ENCODE assay signal across 9 cellular contexts in the genomic region with DNA sequence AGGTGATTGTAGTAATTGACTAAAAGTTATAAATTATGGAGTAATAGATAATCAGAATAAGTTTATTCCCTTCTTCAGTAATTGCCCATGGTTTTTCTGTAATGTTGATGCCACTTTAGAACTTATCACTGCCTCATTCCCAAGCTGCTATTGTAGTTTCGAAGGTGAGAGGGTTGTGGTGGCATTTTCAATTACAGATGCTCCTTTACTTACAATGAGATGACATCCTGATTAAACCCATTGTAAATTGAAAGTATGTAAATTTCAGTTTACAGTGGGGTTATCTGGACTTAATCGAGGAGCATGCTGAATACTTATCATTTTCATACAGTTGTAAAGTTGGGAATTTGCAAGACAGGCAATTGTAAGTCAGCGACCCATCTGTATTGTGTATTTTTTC. TPM values are rescaled to one million over a fixed set of nuclear protein-coding genes. Genes with fewer than 3 reads are reported as not detected.
A peak's percentile ranks its signal among the peaks of the same experiment; 100 is the strongest.
DNase-seq lines count a peak whose midpoint lies in the region; ATAC-seq, FAIRE-seq and TF ChIP-seq lines count a peak whose summit lies in the region.
"Had no signal": no experiment of that assay in that cellular context is flagged by ENCODE, and none has a peak within 500 bp of the region (broad histone marks: within the 10 kb centered on the region; RNA-seq: fewer than 3 reads in every experiment).

No MANE protein-coding gene starts in this region.

- peak overlapping the region; percentile 75 for H3K4me2 ChIP-seq in A549

- TF ChIP-seq CTCF in A549 (IDR thresholded peaks at IDR 0.05), result no peak
- no peak for TF ChIP-seq CTCF in HEK293 (tag by site-specific recombination; IDR thresholded peaks at IDR 0.05)
- no peak for TF ChIP-seq CTCF in brain (conservative IDR thresholded peaks at IDR 0.05)
- TF ChIP-seq CTCF in testis (IDR thresholded peaks at IDR 0.05), result no peak

- H3K9me3 ChIP-seq in A549, result no peaks in the 10 kb centered on the region
- no peaks in the 10 kb centered on the region for H3K9me3 ChIP-seq in HEK293 (ENCODE audit: control insufficient read depth, insufficient read depth, low read depth, low read length)
- H3K9me3 ChIP-seq in mesodermal cell (ENCODE audit: control insufficient read depth, low read length), result no peaks in the 10 kb centered on the region
- H3K9me3 ChIP-seq in testis, result no peaks in the 10 kb centered on the region

- H3K27me3 Mint-ChIP-seq in brain, result peaks cover 10% of the 10 kb centered on the region

- TF ChIP-seq POLR2A in A549 (IDR thresholded peaks at IDR 0.05; ENCODE audit: low read length) (no peak), testis (IDR thresholded peaks at IDR 0.05) (no peak)

- CTCF ChIA-PET in A549 (lab: Yijun Ruan, JAX) (no interaction called here), HEK293 (lab: Yijun Ruan, JAX) (interaction anchor here (0.6 to 1.2 kb wide), 4 partner anchors 12 to 627 kb away, joined by 3 to 4 read pairs (median 4); no protein-coding TSS in a partner anchor)

- no peak for FAIRE-seq in A549 (lab: Jason Lieb, UNC)

- 0 out of 3 replicates have a peak overlapping the region, but pooled peaks have one; percentile 69 for H3K4me3 ChIP-seq in A549
- no peak overlapping the region for H3K4me3 ChIP-seq in HEK293 (ENCODE audit: low read depth, low read length)
- peak overlapping the region; percentile 82 for H3K4me3 ChIP-seq in mesodermal cell (ENCODE audit: extremely low read depth, insufficient read depth, low read length, poor library complexity, severe bottlenecking)
- no peak overlapping the region for H3K4me3 ChIP-seq in testis

- H3K36me3 ChIP-seq in HEK293 (ENCODE audit: control insufficient read depth in 2 of 2, insufficient read depth in 1 of 2, low read length in 2 of 2) (peaks cover 0 to 5% of the 10 kb centered on the region in 2 experiments; a peak in 1 of 3 replicates), mesodermal cell (ENCODE audit: control insufficient read depth, insufficient read depth, low read length) (peaks cover 6% of the 10 kb centered on the region), testis (ENCODE audit: low read depth, missing control alignments) (no peaks in the 10 kb centered on the region)

- TF ChIP-seq RAD21 in A549 (conservative IDR thresholded peaks at IDR 0.05 in 1 of 2, IDR thresholded peaks at IDR 0.05 in 1 of 2), result no peak

- 62% methylated on average over 3 of the region's 3 CpGs for WGBS in A549 (ENCODE audit: missing lambda C conversion rate)
- 45 to 60% methylated on average over 2 of the region's 3 CpGs for WGBS in mesodermal cell (ENCODE audit: insufficient coverage in 2 of 2), 2 experiments
- 55% methylated on average over 3 of the region's 3 CpGs for WGBS in testis, 2 donors

- peaks cover 52% of the 10 kb centered on the region for H3K4me1 ChIP-seq in A549
- H3K4me1 ChIP-seq in HEK293 (ENCODE audit: control insufficient read depth, insufficient read depth, low read length), result peaks cover 41% of the 10 kb centered on the region; the same call in 1 of the 2 replicates
- H3K4me1 ChIP-seq in mesodermal cell (ENCODE audit: control insufficient read depth, insufficient read depth, low read length, poor library complexity, severe bottlenecking), result peaks cover 31% of the 10 kb centered on the region
- peaks cover 47% of the 10 kb centered on the region for H3K4me1 ChIP-seq in testis

- no peaks in the 10 kb centered on the region for H3K9me3 Mint-ChIP-seq in brain

- POLR2A ChIA-PET in A549 (lab: Yijun Ruan, JAX) (no interaction called here), HEK293 (lab: Yijun Ruan, JAX) (no interaction called here)

- H3K27ac ChIP-seq in A549 (no peak overlapping the region), HEK293 (ENCODE audit: extremely low read depth, low read depth, low read length) (no peak overlapping the region), mesodermal cell (ENCODE audit: low read depth, low read length, severe bottlenecking) (no peak overlapping the region), testis (no peak overlapping the region)

- peak overlapping the region; percentile 86 to 97 (median 86) for H3K4me3 Mint-ChIP-seq in brain

- H3K36me3 Mint-ChIP-seq in brain, result peaks cover 10% of the 10 kb centered on the region

- ATAC-seq in A549 (no peak), GM19023 (IDR thresholded peaks at IDR 0.05; ENCODE audit: unreplicated experiment) (no peak)

- peak overlapping the region; percentile 18 to 99 (median 55) for H3K27ac Mint-ChIP-seq in brain

- peaks cover 84% of the 10 kb centered on the region for H3K4me1 Mint-ChIP-seq in brain

- H3K27me3 ChIP-seq in testis, result no peaks in the 10 kb centered on the region

- TF ChIP-seq EP300 in A549 (IDR thresholded peaks at IDR 0.05), result no peak

- intact Hi-C loops in testis (cut with DNase I; ENCODE audit: low total_unique reads), result no loop called here

- DNase-seq in A549 (ENCODE audit: low read depth in 1 of 2, low spot score in 1 of 2) (no peak), testis (no peak), HUDEP-2 (lab: John Stamatoyannopoulos, UW; ENCODE audit: unreplicated experiment in 76 of 76) (no peak), CD1c-positive myeloid dendritic cell (ENCODE audit: extremely low spot score) (no peak)
- DNase-seq: NCI-H146 had no signal

TF ChIP-seq in A549, 52 proteins besides CTCF, POLR2A, EP300 and RAD21 (continues in another document):
- TF ChIP-seq HOXA7 (CRISPR knock-in tag; IDR thresholded peaks at IDR 0.05), result no peak
- TF ChIP-seq, protein P1, sequence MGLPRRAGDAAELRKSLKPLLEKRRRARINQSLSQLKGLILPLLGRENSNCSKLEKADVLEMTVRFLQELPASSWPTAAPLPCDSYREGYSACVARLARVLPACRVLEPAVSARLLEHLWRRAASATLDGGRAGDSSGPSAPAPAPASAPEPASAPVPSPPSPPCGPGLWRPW (IDR thresholded peaks at IDR 0.05), result no peak
- no peak for TF ChIP-seq RARB (CRISPR knock-in tag; IDR thresholded peaks at IDR 0.05)
- TF ChIP-seq SMC3 (IDR thresholded peaks at IDR 0.05), result no peak
- TF ChIP-seq NPAS2 (CRISPR knock-in tag; IDR thresholded peaks at IDR 0.05; ENCODE audit: borderline replicate concordance), result no peak
- no peak for TF ChIP-seq RFX5 (IDR thresholded peaks at IDR 0.05)
- TF ChIP-seq, protein P2, sequence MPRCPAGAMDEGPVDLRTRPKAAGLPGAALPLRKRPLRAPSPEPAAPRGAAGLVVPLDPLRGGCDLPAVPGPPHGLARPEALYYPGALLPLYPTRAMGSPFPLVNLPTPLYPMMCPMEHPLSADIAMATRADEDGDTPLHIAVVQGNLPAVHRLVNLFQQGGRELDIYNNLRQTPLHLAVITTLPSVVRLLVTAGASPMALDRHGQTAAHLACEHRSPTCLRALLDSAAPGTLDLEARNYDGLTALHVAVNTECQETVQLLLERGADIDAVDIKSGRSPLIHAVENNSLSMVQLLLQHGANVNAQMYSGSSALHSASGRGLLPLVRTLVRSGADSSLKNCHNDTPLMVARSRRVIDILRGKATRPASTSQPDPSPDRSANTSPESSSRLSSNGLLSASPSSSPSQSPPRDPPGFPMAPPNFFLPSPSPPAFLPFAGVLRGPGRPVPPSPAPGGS (IDR thresholded peaks at IDR 0.05), result no peak
- TF ChIP-seq SREBF2 (IDR thresholded peaks at IDR 0.05), result no peak

TF ChIP-seq in HEK293, 187 proteins besides CTCF, POLR2A, EP300 and RAD21 (continues in another document):
- TF ChIP-seq ZNF555 (tag by site-specific recombination; conservative IDR thresholded peaks at IDR 0.05) (no peak), ZNF530 (tag by site-specific recombination; IDR thresholded peaks at IDR 0.05; ENCODE audit: low read depth) (no peak), ZNF747 (tag by site-specific recombination; IDR thresholded peaks at IDR 0.05) (no peak)
- TF ChIP-seq, protein P3, sequence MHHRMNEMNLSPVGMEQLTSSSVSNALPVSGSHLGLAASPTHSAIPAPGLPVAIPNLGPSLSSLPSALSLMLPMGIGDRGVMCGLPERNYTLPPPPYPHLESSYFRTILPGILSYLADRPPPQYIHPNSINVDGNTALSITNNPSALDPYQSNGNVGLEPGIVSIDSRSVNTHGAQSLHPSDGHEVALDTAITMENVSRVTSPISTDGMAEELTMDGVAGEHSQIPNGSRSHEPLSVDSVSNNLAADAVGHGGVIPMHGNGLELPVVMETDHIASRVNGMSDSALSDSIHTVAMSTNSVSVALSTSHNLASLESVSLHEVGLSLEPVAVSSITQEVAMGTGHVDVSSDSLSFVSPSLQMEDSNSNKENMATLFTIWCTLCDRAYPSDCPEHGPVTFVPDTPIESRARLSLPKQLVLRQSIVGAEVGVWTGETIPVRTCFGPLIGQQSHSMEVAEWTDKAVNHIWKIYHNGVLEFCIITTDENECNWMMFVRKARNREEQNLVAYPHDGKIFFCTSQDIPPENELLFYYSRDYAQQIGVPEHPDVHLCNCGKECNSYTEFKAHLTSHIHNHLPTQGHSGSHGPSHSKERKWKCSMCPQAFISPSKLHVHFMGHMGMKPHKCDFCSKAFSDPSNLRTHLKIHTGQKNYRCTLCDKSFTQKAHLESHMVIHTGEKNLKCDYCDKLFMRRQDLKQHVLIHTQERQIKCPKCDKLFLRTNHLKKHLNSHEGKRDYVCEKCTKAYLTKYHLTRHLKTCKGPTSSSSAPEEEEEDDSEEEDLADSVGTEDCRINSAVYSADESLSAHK (tag by site-specific recombination; IDR thresholded peaks at IDR 0.05), result 0 out of 2 replicates have a peak, but pooled peaks have one; percentile 25

RNA-seq across cellular contexts. Expression of a gene that starts 2.9 kb away (rescaled TPM):
- polyA plus RNA-seq in A549 (2011; rRNA removed) (152 and 180 TPM in 2 replicates), A549 (2017; fragmentation: RNase III; extraction: RNeasy Plus Mini Kit Qiagen cat#74134 plus additional on column Dnase treatment) (105 to 115 TPM (median 108 TPM) in 3 replicates), brain (ENCODE audit: insufficient read depth, low read depth, low replicate concordance) (119 TPM), testis (ENCODE audit: insufficient read depth, low read depth, low replicate concordance) (171 TPM)
- polyA plus RNA-seq in A549 (2012; cell fraction: cytosol; rRNA removed), result 72.8 and 73.2 TPM in 2 replicates
- 23.8 and 34.1 TPM in 2 replicates for polyA plus RNA-seq in A549 (2012; cell fraction: nucleus; rRNA removed)
- 19.1 and 26.4 TPM in 2 replicates for polyA minus RNA-seq in A549 (2011; rRNA and poly(A)+ RNA removed)
- 155 TPM for polyA plus RNA-seq in mesodermal cell (2013, experiment 1 of 2)
- 177 TPM for polyA plus RNA-seq in mesodermal cell (2013, experiment 2 of 2)
- total RNA-seq in testis, result 100 to 1,000 TPM; 115 to 120 TPM

RNA-seq across cellular contexts. Expression of a gene that starts 31.2 kb away (rescaled TPM):
- polyA plus RNA-seq in A549 (2011; rRNA removed) (7.3 and 8.0 TPM in 2 replicates), A549 (2017; fragmentation: RNase III; extraction: RNeasy Plus Mini Kit Qiagen cat#74134 plus additional on column Dnase treatment) (2.6 to 3.2 TPM (median 2.7 TPM) in 3 replicates), brain (ENCODE audit: insufficient read depth, low read depth, low replicate concordance) (1.3 TPM), testis (ENCODE audit: insufficient read depth, low read depth, low replicate concordance) (4.5 TPM)
- 0.50 and 0.70 TPM in 2 replicates for polyA plus RNA-seq in A549 (2012; cell fraction: cytosol; rRNA removed)
- polyA plus RNA-seq in A549 (2012; cell fraction: nucleus; rRNA removed), result 0.84 and 1.2 TPM in 2 replicates
- 12.4 and 17.5 TPM in 2 replicates for polyA minus RNA-seq in A549 (2011; rRNA and poly(A)+ RNA removed)
- polyA plus RNA-seq in mesodermal cell (2013, experiment 1 of 2), result 17.0 TPM
- polyA plus RNA-seq in mesodermal cell (2013, experiment 2 of 2), result 15.5 TPM
- total RNA-seq in testis, result 10 to 100 TPM; 58.5 to 59.7 TPM

Comparison
In these comparisons a context has a peak if more than half of its experiments do, and no peak if none do; other contexts are left out.
1. H3K4me3 ChIP-seq: peak in A549 (single experiment) and mesodermal cell (single experiment); none in HEK293 (single experiment) and testis (0 of 2).